22 cellular contexts compared by ENCODE assay signal in the genomic region with DNA sequence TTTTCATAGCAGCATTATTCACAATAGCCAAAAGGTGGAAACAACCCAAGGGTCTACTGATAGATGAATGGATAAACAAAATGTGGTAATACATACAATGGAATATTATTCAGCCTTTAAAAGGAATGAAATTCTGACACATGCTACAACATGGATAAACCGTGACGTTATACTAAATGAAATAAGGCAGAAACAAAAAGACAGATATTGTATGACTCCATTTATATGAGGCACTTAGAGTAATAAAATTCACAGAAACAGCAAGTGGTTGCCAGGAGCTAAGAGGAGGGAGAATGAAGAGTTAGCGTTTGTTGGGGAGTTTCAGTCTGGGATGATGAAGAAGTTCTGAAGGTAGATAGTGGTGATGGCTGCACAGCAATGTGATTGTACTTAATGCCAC.
"Had no signal": no experiment of that assay in that cellular context is flagged by ENCODE, and none has a peak within 500 bp of the region (broad histone marks: within the 10 kb centered on the region; RNA-seq: fewer than 3 reads in every experiment).

No MANE protein-coding gene starts in this region.

- H3K27me3 ChIP-seq: heart left ventricle, neutrophil, thyroid gland had no signal

- H3K4me1 ChIP-seq: parathyroid adenoma had no signal

- FAIRE-seq: islet of Langerhans had no signal

- H3K4me3 Mint-ChIP-seq: activated B cell treated with CpG ODN at 0.5 μM for 24 hours; activated naive CD8-positive, alpha-beta T cell treated with anti-CD3 and anti-CD28 coated beads for 36 hours; activated T-cell treated with anti-CD3 and anti-CD28 coated beads, Interleukin-2, amount 50 U/mL, for 4 hours; nephron; T-helper 17 cell had no signal

- H2AFZ ChIP-seq: parathyroid adenoma had no signal

- H3K27ac Mint-ChIP-seq: activated B cell treated with CpG ODN at 0.5 μM for 24 hours; activated naive CD8-positive, alpha-beta T cell treated with anti-CD3 and anti-CD28 coated beads for 36 hours; activated T-helper 2 cell treated with anti-CD3 and anti-CD28 coated beads, Interferon-gamma antibody, Interleukin-2, Interleukin-4, amounts not matched to agents 10 μg/mL and 5 μg/mL and 100 μg/mL, durations not matched to agents 14 hours and 24 hours and 36 hours; T-helper 17 cell had no signal

- H3K4me1 Mint-ChIP-seq: activated B cell treated with CpG ODN at 0.5 μM for 24 hours had no signal

- H3K9me3 ChIP-seq: heart left ventricle, neutrophil, thyroid gland had no signal

- ATAC-seq: activated T-cell treated with anti-CD3 and anti-CD28 coated beads, Interleukin-2, amount 50 U/mL, for 4 hours; heart left ventricle; sciatic nerve; T-helper 17 cell had no signal

- H3K36me3 ChIP-seq: neutrophil had no signal

- H3K9ac ChIP-seq: parathyroid adenoma had no signal

- DNase-seq: activated B cell treated with CpG ODN at 0.5 μM for 24 hours; activated CD4-positive, alpha-beta T cell treated with anti-CD3 and anti-CD28 coated beads for 4 hours; activated CD4-positive, alpha-beta T cell treated with anti-CD3 and anti-CD28 coated beads, Interleukin-2, amount 50 U/mL, for 48 hours; activated CD8-positive, alpha-beta memory T cell treated with anti-CD3 and anti-CD28 coated beads, Interleukin-2, amount 50 U/mL, for 48 hours; activated naive CD4-positive, alpha-beta T cell; activated naive CD8-positive, alpha-beta T cell treated with anti-CD3 and anti-CD28 coated beads for 36 hours; activated T-cell treated with anti-CD3 and anti-CD28 coated beads, Interleukin-2, amount 50 U/mL, for 4 hours; amniotic stem cell; cerebellar nuclear complex; heart left ventricle; midbrain; stimulated activated CD4-positive, alpha-beta T cell treated with anti-CD3 and anti-CD28 coated beads, Interleukin-2, amount 100 ng/mL, for 48 hours; stimulated activated naive CD4-positive, alpha-beta T cell; T-helper 17 cell; thyroid gland had no signal

- H3K9me3 Mint-ChIP-seq: activated B cell treated with CpG ODN at 0.5 μM for 24 hours; activated naive CD8-positive, alpha-beta T cell treated with anti-CD3 and anti-CD28 coated beads for 36 hours; activated T-cell treated with anti-CD3 and anti-CD28 coated beads, Interleukin-2, amount 50 U/mL, for 4 hours; activated T-helper 2 cell treated with anti-CD3 and anti-CD28 coated beads, Interferon-gamma antibody, Interleukin-2, Interleukin-4, amounts not matched to agents 10 μg/mL and 5 μg/mL and 100 μg/mL, durations not matched to agents 14 hours and 24 hours and 36 hours; nephron had no signal

- H3K4me3 ChIP-seq: coronary artery, heart left ventricle, thyroid gland had no signal

- H3K27ac ChIP-seq: neutrophil, parathyroid adenoma, thyroid gland had no signal

- H3K27me3 Mint-ChIP-seq: activated B cell treated with CpG ODN at 0.5 μM for 24 hours; activated naive CD8-positive, alpha-beta T cell treated with anti-CD3 and anti-CD28 coated beads for 36 hours; T-helper 17 cell had no signal
